ENCODE assay signal across 8 cellular contexts in the genomic region with DNA sequence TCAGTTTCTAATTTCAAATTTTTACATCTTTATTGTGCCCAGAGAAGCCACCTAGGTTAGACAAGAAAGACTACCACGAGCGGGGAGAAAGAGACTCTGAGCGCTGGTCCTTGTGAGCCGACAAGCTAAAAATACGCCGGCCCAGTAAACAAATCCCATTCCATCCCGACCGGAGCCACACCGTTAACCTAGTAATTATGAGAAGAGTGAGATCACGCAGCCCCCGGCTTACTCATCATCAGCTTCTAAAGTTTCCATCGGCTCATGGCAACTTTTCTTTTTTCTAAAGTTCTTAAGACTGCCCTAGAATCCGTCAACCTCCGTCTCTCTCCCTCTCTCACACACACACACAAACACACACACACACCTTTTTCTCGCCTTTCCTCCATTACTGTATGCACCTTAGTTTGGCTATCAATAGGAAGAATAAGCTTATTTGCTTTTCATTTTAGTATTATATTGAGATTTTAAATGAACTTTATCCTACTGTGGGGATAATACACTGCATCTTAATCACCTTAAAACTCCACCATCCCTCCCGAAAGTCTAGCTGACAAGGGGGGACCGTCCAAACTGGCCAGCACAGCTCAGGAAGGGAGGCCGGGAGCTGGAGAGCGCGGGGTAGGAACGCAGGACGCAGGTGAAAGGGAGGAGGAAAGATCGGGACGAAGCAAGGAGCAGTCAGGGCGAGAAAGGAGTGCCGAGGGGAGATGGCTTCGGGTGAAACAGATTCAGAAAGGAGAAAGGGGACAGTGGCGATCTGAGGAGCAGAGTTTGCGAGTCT. TPM values are rescaled to one million over a fixed set of nuclear protein-coding genes. Genes with fewer than 3 reads are reported as not detected.
DNase-seq lines count a peak whose midpoint lies in the region; ATAC-seq, FAIRE-seq and TF ChIP-seq lines count a peak whose summit lies in the region.

No MANE protein-coding gene starts in this region.

- H2AFZ ChIP-seq in ACC112 (ENCODE audit: low read length, unreplicated experiment) (peak overlapping the region; percentile 52), K562 (ENCODE audit: low read depth, low read length) (peak overlapping the region; percentile 37)

- no peak for TF ChIP-seq CTCF in K562 (IDR thresholded peaks at IDR 0.05 in 2 of 3, conservative IDR thresholded peaks at IDR 0.05 in 1 of 3; ENCODE audit: insufficient read depth in 2 of 3, low read depth in 1 of 3, low read length in 3 of 3)
- TF ChIP-seq CTCF in sigmoid colon (IDR thresholded peaks at IDR 0.05) = no peak

- under 1% methylated on average over 29 of the region's 29 CpGs for WGBS in K562 (ENCODE audit: insufficient coverage, low coverage, missing lambda C conversion rate)
- 0 to 1% methylated on average over 29 of the region's 29 CpGs for WGBS in sigmoid colon, 2 donors

- H3K9me1 ChIP-seq in K562 (ENCODE audit: control insufficient read depth, insufficient read depth, low read length) = no peaks in the 10 kb centered on the region

- TF ChIP-seq RAD21 in K562 (CRISPR knock-in tag; conservative IDR thresholded peaks at IDR 0.05 in 1 of 2, IDR thresholded peaks at IDR 0.05 in 1 of 2) = no peak

- no peaks in the 10 kb centered on the region for H3K27me3 ChIP-seq in ACC112 (ENCODE audit: insufficient read depth, low read length)
- H3K27me3 ChIP-seq in K562 (ENCODE audit: control insufficient read depth in 2 of 2, insufficient read depth in 2 of 2, low read length in 2 of 2) = no peaks in the 10 kb centered on the region
- H3K27me3 ChIP-seq in sigmoid colon = no peaks in the 10 kb centered on the region

- FAIRE-seq in K562 (lab: Jason Lieb, UNC) = peak; percentile 64

- peak; percentile 32 for ATAC-seq in GM19455 (IDR thresholded peaks at IDR 0.05; ENCODE audit: unreplicated experiment)
- ATAC-seq in K562 = peak; percentile 71

- in situ Hi-C loops in K562 (cut with MboI) = no loop called here

- H3K9me3 ChIP-seq in K562 (replicated peaks; ENCODE audit: control insufficient read depth, insufficient read depth, low read depth, low read length) (no peaks in the 10 kb centered on the region), sigmoid colon (no peaks in the 10 kb centered on the region)

- H3K4me1 ChIP-seq in ACC112 (ENCODE audit: control insufficient read depth, insufficient read depth, low read length, unreplicated experiment) (peaks cover 31% of the 10 kb centered on the region), K562 (replicated peaks in 1 of 2; ENCODE audit: control insufficient read depth in 2 of 2, insufficient read depth in 2 of 2, low read length in 2 of 2) (peaks cover 0 to 40% of the 10 kb centered on the region in 2 experiments; a peak in 3 of 5 replicates), sigmoid colon (peaks cover 0 to 52% (median 39%) of the 10 kb centered on the region in 4 donors)

- no peak for DNase-seq in Jurkat, Clone E6-1 (ENCODE audit: low read depth, low spot score)
- peak; percentile 4 for DNase-seq in T-helper 9 cell
- DNase-seq in K562 (ENCODE audit: extremely low read depth in 1 of 4, low spot score in 3 of 4) = peak; percentile 30 to 73 (median 36)
- peak; percentile 85 for DNase-seq in sigmoid colon
- no peak for DNase-seq in NCI-H446 (lab: John Stamatoyannopoulos, UW)

- H3K9ac ChIP-seq in K562 (ENCODE audit: insufficient read depth in 1 of 2, low read depth in 2 of 2, low read length in 2 of 2) = peak overlapping the region; percentile 85 to 97

- CTCF ChIA-PET in K562 (lab: Yijun Ruan, JAX; ENCODE audit: low intra/inter-chr PET ratio) = no interaction called here

- intact Hi-C loops in K562 (cut with micrococcal nuclease) (loop anchor here (5.0 kb wide), 1 partner anchor 43 kb away; no protein-coding TSS in a partner anchor), sigmoid colon (cut with DNase I) (loop anchor here (2.0 to 5.0 kb wide), 2 partner anchors 37 to 49 kb away; no protein-coding TSS in a partner anchor)

- POLR2A ChIA-PET in K562 (lab: Yijun Ruan, JAX) = interaction anchor here (0.7 to 6.1 kb wide), 14 partner anchors 9 to 156 kb away, joined by 3 to 63 read pairs (median 4); a partner anchor contains a TSS

- H3K4me3 ChIP-seq in ACC112 (ENCODE audit: low read depth, low read length) (peak overlapping the region; percentile 96), K562 (peak overlapping the region; percentile 81), iPS-11a (ENCODE audit: low read depth, low read length) (peak overlapping the region; percentile 95), sigmoid colon (peak overlapping the region; percentile 89 to 92 (median 90))
- H3K4me3 ChIP-seq in Jurkat, Clone E6-1 (ENCODE audit: low read length) = peak overlapping the region; percentile 72

- peak overlapping the region; percentile 96 for H3K4me2 ChIP-seq in K562 (ENCODE audit: insufficient read depth, low read length)

- TSS peak; percentile 57 for BruUV-seq in K562 (replicated peaks; lab: Mats Ljungman, UMichigan)

- TF ChIP-seq POLR2A in K562 (conservative IDR thresholded peaks at IDR 0.05) (no peak), sigmoid colon (IDR thresholded peaks at IDR 0.05) (no peak)

- peaks cover 4% of the 10 kb centered on the region; the same call in 1 of the 2 replicates for H3K36me3 ChIP-seq in ACC112 (ENCODE audit: insufficient read depth, low read length)
- peaks cover 18% of the 10 kb centered on the region; the same call in 2 of the 3 replicates for H3K36me3 ChIP-seq in K562 (ENCODE audit: control insufficient read depth, insufficient read depth, low read length)
- peaks cover 0 to 15% (median 0%) of the 10 kb centered on the region in 4 donors for H3K36me3 ChIP-seq in sigmoid colon

- no peaks in the 10 kb centered on the region; the same call in 1 of the 2 replicates for H4K20me1 ChIP-seq in K562 (replicated peaks; ENCODE audit: control insufficient read depth, insufficient read depth, low read length)

- H3K79me2 ChIP-seq in ACC112 (ENCODE audit: control insufficient read depth, insufficient read depth, low read length, unreplicated experiment) (peaks cover 44% of the 10 kb centered on the region), K562 (ENCODE audit: control insufficient read depth, insufficient read depth, low read length) (peaks cover 52% of the 10 kb centered on the region)

- peak overlapping the region; percentile 85 for H3K27ac ChIP-seq in ACC112 (ENCODE audit: low read depth, low read length)
- peak overlapping the region; percentile 90 for H3K27ac ChIP-seq in K562 (ENCODE audit: extremely low read depth, low read depth, low read length)
- peak overlapping the region; percentile 96 to 99 (median 98) for H3K27ac ChIP-seq in sigmoid colon

- peak; percentile 16; the same call in 1 of the 2 replicates for TF ChIP-seq EP300 in K562 (IDR thresholded peaks at IDR 0.05; ENCODE audit: low read length)
- no peak for TF ChIP-seq EP300 in sigmoid colon (IDR thresholded peaks at IDR 0.05)

TF ChIP-seq in K562, 482 proteins besides CTCF, POLR2A, EP300 and RAD21 (continues in another document):
- TF ChIP-seq NBN (IDR thresholded peaks at IDR 0.05; ENCODE audit: low read depth) (peak; percentile 48; the same call in 1 of the 2 replicates), TEAD1 (CRISPR knock-in tag; IDR thresholded peaks at IDR 0.05) (0 out of 4 replicates have a peak, but pooled peaks of 1 of the 2 experiments have one; percentile 14), FOXK2 (conservative IDR thresholded peaks at IDR 0.05 in 1 of 2, IDR thresholded peaks at IDR 0.05 in 1 of 2; ENCODE audit: low read depth in 2 of 2) (0 out of 4 replicates have a peak, but pooled peaks of 1 of the 2 experiments have one; percentile 11)

RNA-seq across cellular contexts. Expression of gene OTUD7B, which starts 0.7 kb away (rescaled TPM):
- polyA plus RNA-seq in Jurkat, Clone E6-1 (2012; ENCODE audit: insufficient read depth, insufficient read length) = 1.3 TPM
- total RNA-seq in K562 (2011; cell fraction: chromatin; rRNA removed; ENCODE audit: low replicate concordance) = 29.4 and 37.7 TPM in 2 replicates
- total RNA-seq in K562 (2011; cell fraction: nucleolus; rRNA removed) = 12.2 and 14.3 TPM in 2 replicates
- total RNA-seq in K562 (2011; cell fraction: nucleoplasm; rRNA removed) = 18.5 and 30.5 TPM in 2 replicates
- 6.7 and 6.9 TPM in 2 replicates for total RNA-seq in K562 (2014; rRNA removed)
- total RNA-seq in K562 (2014; rRNA removed; fragmentation: Illumina TruSeq; extraction: Trizol) = 8.4 and 9.4 TPM in 2 replicates
- 8.6 and 8.7 TPM in 2 replicates for total RNA-seq in K562 (2015; rRNA removed; fragmentation: Illumina TruSeq; extraction: Trizol)
- total RNA-seq in K562 (2021) = 16.4 and 18.8 TPM in 2 replicates
- polyA plus RNA-seq in K562 (2011; rRNA removed) = 6.7 and 7.4 TPM in 2 replicates
- polyA plus RNA-seq in K562 (2011; cell fraction: cytosol; rRNA removed) = 4.1 and 4.9 TPM in 2 replicates
- 6.1 and 9.4 TPM in 2 replicates for polyA plus RNA-seq in K562 (2011; cell fraction: nucleus; rRNA removed)
- 6.3 and 8.0 TPM in 2 replicates for polyA plus RNA-seq in K562 (2012)
- 8.9 and 10.9 TPM in 2 replicates for polyA plus RNA-seq in K562 (2014; fragmentation: Illumina TruSeq; extraction: Trizol)
- under 1 TPM; 0.96 TPM for polyA plus RNA-seq in K562 (2014; fragmentation: Nextera tagmentation; extraction: Ambion mirVana)
- polyA plus RNA-seq in K562 (2014; rRNA removed) = 4.5 and 5.5 TPM in 2 replicates
- 18.5 and 19.5 TPM in 2 replicates for polyA minus RNA-seq in K562 (2011; rRNA and poly(A)+ RNA removed)
- 5.2 and 7.5 TPM in 2 replicates for polyA minus RNA-seq in K562 (2011; cell fraction: cytosol; rRNA and poly(A)+ RNA removed)
- polyA minus RNA-seq in K562 (2011; cell fraction: nucleus; rRNA and poly(A)+ RNA removed) = 6.2 and 12.7 TPM in 2 replicates
- 10 to 100 TPM; 17.0 to 25.2 (median 19.5) TPM for total RNA-seq in sigmoid colon
- polyA plus RNA-seq in sigmoid colon = 1 to 10 TPM; 6.0 to 9.4 (median 8.6) TPM

RNA-seq across cellular contexts. Expression of gene VPS45, which starts 57.8 kb away (rescaled TPM):
- 45.3 TPM for polyA plus RNA-seq in Jurkat, Clone E6-1 (2012; ENCODE audit: insufficient read depth, insufficient read length)
- total RNA-seq in K562 (2011; cell fraction: chromatin; rRNA removed; ENCODE audit: low replicate concordance) = 62.1 and 168 TPM in 2 replicates
- 28.7 and 34.9 TPM in 2 replicates for total RNA-seq in K562 (2011; cell fraction: nucleolus; rRNA removed)
- 61.0 and 81.9 TPM in 2 replicates for total RNA-seq in K562 (2011; cell fraction: nucleoplasm; rRNA removed)
- total RNA-seq in K562 (2014; rRNA removed) (17.9 and 21.3 TPM in 2 replicates), K562 (2014; rRNA removed; fragmentation: Illumina TruSeq; extraction: Trizol) (42.6 and 44.6 TPM in 2 replicates), K562 (2015; rRNA removed; fragmentation: Illumina TruSeq; extraction: Trizol) (34.1 and 34.4 TPM in 2 replicates), K562 (2021) (27.0 and 27.4 TPM in 2 replicates), sigmoid colon (10 to 100 TPM; 44.6 to 68.1 (median 56.0) TPM)
- polyA plus RNA-seq in K562 (2011; rRNA removed) (37.1 and 48.2 TPM in 2 replicates), K562 (2014; fragmentation: Illumina TruSeq; extraction: Trizol) (30.8 and 38.3 TPM in 2 replicates), K562 (2014; fragmentation: Nextera tagmentation; extraction: Ambion mirVana) (10 to 100 TPM; 21.3 to 43.6 TPM), K562 (2014; rRNA removed) (24.1 and 31.5 TPM in 2 replicates), sigmoid colon (10 to 100 TPM; 16.2 to 20.1 (median 19.0) TPM)
- 13.3 and 19.3 TPM in 2 replicates for polyA plus RNA-seq in K562 (2011; cell fraction: cytosol; rRNA removed)
- 47.8 and 80.7 TPM in 2 replicates for polyA plus RNA-seq in K562 (2011; cell fraction: nucleus; rRNA removed)
- 27.7 and 37.9 TPM in 2 replicates for polyA plus RNA-seq in K562 (2012)
- 52.9 and 57.7 TPM in 2 replicates for polyA minus RNA-seq in K562 (2011; rRNA and poly(A)+ RNA removed)
- polyA minus RNA-seq in K562 (2011; cell fraction: cytosol; rRNA and poly(A)+ RNA removed) = 14.2 and 14.5 TPM in 2 replicates
- 30.6 and 73.8 TPM in 2 replicates for polyA minus RNA-seq in K562 (2011; cell fraction: nucleus; rRNA and poly(A)+ RNA removed)

Comparison
In these comparisons a context has a peak if more than half of its experiments do, and no peak if none do; other contexts are left out.
1. DNase-seq: peak in T-helper 9 cell (single experiment), K562 (4 of 4) and sigmoid colon (single experiment); none in Jurkat, Clone E6-1 (single experiment) and NCI-H446 (0 of 2).
2. Peak in every context shown above with its lines, with median percentiles within 50 percentile points of each other: H3K27ac ChIP-seq and H3K4me3 ChIP-seq.